9 cellular contexts compared by ENCODE assay signal in genomic region chr2:142310530-142310929, GRCh38.
"Had no signal": no experiment of that assay in that cellular context is flagged by ENCODE, and none has a peak within 500 bp of the region (broad histone marks: within the 10 kb centered on the region; RNA-seq: fewer than 3 reads in every experiment).

No MANE protein-coding gene starts in this region.

- H3K4me2 ChIP-seq: KMS-11 had no signal

- H3K4me3 ChIP-seq: GM23248, HAP-1 had no signal

- DNase-seq: GM23248, GOT3, H7, IMR-90, KBM-7 had no signal

- H2AFZ ChIP-seq: GM23248 had no signal

- H3K9me3 ChIP-seq: HAP-1 had no signal

- H3K27ac ChIP-seq: GM23248, HL-60, KMS-11 had no signal

- H3K36me3 ChIP-seq: HAP-1 had no signal

- H3K9ac ChIP-seq: GM23248, KMS-11 had no signal

- ATAC-seq: HCT116 had no signal

- H3K4me1 ChIP-seq: HAP-1 had no signal
